ENCODE assay signal across 1 cellular context in genomic region chr3:122572940-122573412, GRCh38.
TF ChIP-seq lines count a peak whose summit lies in the region.

No MANE protein-coding gene starts in this region.

TF ChIP-seq in H1, 55 proteins besides CTCF, POLR2A, EP300 and RAD21:
- peak; percentile 86 for TF ChIP-seq JUND (IDR thresholded peaks at IDR 0.05; ENCODE audit: low read length)
- no peak for TF ChIP-seq KDM4A (IDR thresholded peaks at IDR 0.05; ENCODE audit: low read depth, low read length, severe bottlenecking)
